ENCODE assay signal across 10 cellular contexts in the genomic region with DNA sequence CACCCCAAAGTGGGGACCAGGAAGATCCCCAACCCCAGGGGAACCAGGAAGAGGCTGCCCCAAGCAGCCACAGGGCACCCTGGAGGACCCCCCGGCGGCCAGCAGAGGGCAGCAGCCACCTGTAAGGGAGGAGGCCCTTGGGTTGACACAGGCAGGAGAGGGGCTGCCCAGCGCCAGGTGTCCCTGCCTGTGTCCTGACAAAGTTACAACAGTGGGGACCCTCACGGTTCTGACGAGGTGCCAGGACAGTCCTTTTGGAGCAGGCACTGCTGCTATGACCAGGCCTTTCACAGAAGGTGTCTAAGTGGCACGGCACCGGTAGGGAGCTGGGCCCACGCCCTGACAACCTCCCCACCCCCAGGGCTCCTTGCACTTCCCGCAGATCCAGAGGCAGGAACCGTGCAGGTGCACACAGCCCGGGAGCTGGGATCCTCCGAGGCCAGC.
DNase-seq lines count a peak whose midpoint lies in the region; ATAC-seq and TF ChIP-seq lines count a peak whose summit lies in the region.
"Had no signal": no experiment of that assay in that cellular context is flagged by ENCODE, and none has a peak within 500 bp of the region (broad histone marks: within the 10 kb centered on the region; RNA-seq: fewer than 3 reads in every experiment).

No MANE protein-coding gene starts in this region.

- peak; percentile 69 for ATAC-seq in HG02642 (IDR thresholded peaks at IDR 0.05; ENCODE audit: poor library complexity, unreplicated experiment)
- ATAC-seq in esophagus mucosa, result peak; percentile 77
- peak; percentile 77 to 81 for ATAC-seq in naive thymus-derived CD8-positive, alpha-beta T cell
- no peak for ATAC-seq in thoracic aorta (ENCODE audit: insufficient number of reproducible peaks, low FRiP score, low read depth)

- no peaks in the 10 kb centered on the region for H3K4me1 ChIP-seq in thoracic aorta (ENCODE audit: control insufficient read depth in 1 of 2, low read depth in 2 of 2)

- peaks cover 2 to 24% (median 15%) of the 10 kb centered on the region in 4 donors for H3K4me1 Mint-ChIP-seq in naive thymus-derived CD8-positive, alpha-beta T cell

- H3K9me3 ChIP-seq in thoracic aorta, result no peaks in the 10 kb centered on the region

- no peak overlapping the region for H3K27ac Mint-ChIP-seq in naive thymus-derived CD8-positive, alpha-beta T cell

- peak; percentile 47 for TF ChIP-seq CTCF in thoracic aorta (IDR thresholded peaks at IDR 0.05)

- peaks cover 7 to 33% (median 20%) of the 10 kb centered on the region in 5 donors for H3K27me3 Mint-ChIP-seq in naive thymus-derived CD8-positive, alpha-beta T cell

- no peak overlapping the region for H3K4me3 Mint-ChIP-seq in naive thymus-derived CD8-positive, alpha-beta T cell
- H3K4me3 Mint-ChIP-seq: CD8-positive, alpha-beta memory T cell had no signal

- no peaks in the 10 kb centered on the region for H3K27me3 ChIP-seq in thoracic aorta (replicated peaks; ENCODE audit: insufficient read depth)

- POLR2A ChIA-PET in naive thymus-derived CD8-positive, alpha-beta T cell (lab: Charles Lee), result no interaction called here

- H3K36me3 ChIP-seq in thoracic aorta, result no peaks in the 10 kb centered on the region

- no peak overlapping the region for H3K27ac ChIP-seq in thoracic aorta
- H3K27ac ChIP-seq: epithelial cell of prostate had no signal

- H3K9me3 Mint-ChIP-seq in naive thymus-derived CD8-positive, alpha-beta T cell, result no peaks in the 10 kb centered on the region

- no peaks in the 10 kb centered on the region for H3K36me3 Mint-ChIP-seq in naive thymus-derived CD8-positive, alpha-beta T cell
- H3K36me3 Mint-ChIP-seq: CD8-positive, alpha-beta memory T cell had no signal

- DNase-seq in NCI-H146 (lab: John Stamatoyannopoulos, UW), result peak; percentile 40
- no peak for DNase-seq in NCI-H146 treated with DMSO at 0.1 percent for 48 hours (lab: John Stamatoyannopoulos, UW; ENCODE audit: unreplicated experiment)
- DNase-seq in NCI-H82 (lab: John Stamatoyannopoulos, UW), result peak; percentile 81
- peak; percentile 82 for DNase-seq in activated CD8-positive, alpha-beta memory T cell treated with anti-CD3 and anti-CD28 coated beads for 24 hours
- DNase-seq in naive thymus-derived CD8-positive, alpha-beta T cell, result peak; percentile 23 to 77 (median 46)
- DNase-seq in thoracic aorta (ENCODE audit: low spot score), result no peak

- H3K4me3 ChIP-seq in thoracic aorta, result no peak overlapping the region

Comparison
In these comparisons a context has a peak if more than half of its experiments do, and no peak if none do; other contexts are left out.
1. DNase-seq: peak in NCI-H146 (single experiment), NCI-H82 (single experiment), activated CD8-positive, alpha-beta memory T cell treated with anti-CD3 and anti-CD28 coated beads for 24 hours (single experiment) and naive thymus-derived CD8-positive, alpha-beta T cell (10 of 10); none in NCI-H146 treated with DMSO at 0.1 percent for 48 hours (single experiment) and thoracic aorta (single experiment).